ENCODE assay signal across 8 cellular contexts in the genomic region with DNA sequence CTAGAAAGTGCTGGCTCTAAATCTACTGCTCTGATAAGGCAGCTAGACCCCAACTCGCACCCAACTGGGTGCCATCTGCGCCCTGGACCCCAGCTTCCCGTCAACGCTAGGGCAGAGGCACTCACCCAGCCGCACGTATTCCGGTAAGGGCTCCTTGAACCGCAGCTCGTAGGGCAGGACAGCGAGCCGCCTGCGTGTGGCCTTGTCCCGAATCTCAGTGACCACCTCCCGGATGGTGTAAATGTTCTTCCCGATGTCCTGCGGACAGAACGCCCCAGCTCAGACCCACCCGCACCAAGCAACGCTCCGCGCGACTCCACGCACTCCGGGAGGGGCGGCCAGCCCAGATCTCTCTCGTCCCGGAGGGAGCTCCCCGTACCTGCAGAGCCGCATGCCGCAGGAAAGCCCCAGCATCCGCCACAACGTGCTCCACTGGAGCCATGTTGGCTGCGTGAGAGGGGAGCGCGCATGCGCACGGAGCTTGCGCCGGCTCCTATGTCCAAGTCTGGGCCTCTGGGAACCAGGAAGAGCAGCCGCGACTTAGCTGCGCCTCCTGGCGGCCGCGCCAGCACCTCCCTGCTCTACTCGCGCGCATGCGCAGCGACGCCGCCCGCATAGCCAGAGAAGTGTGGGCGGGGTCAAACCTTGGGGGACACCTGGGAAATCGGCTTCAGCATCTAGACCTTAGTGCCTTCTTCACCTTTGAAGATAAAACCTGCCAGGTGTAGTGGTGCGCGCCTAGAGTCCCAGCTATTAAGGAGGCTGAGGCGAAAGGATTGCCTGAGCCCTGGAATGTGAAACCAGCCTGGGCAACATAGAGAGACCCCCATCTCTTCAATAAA.
DNase-seq lines count a peak whose midpoint lies in the region; ATAC-seq lines count a peak whose summit lies in the region.

Gene NOB1 (minus strand): TSS at position 458 of the 842 bp plus-strand sequence. CDS start 16 bp downstream, at position 442.

- no peaks in the 10 kb centered on the region for H3K9me3 Mint-ChIP-seq in central memory CD8-positive, alpha-beta T cell

- H3K4me1 Mint-ChIP-seq in central memory CD8-positive, alpha-beta T cell = peaks cover 25% of the 10 kb centered on the region

- peak within 1 kb of the TSS; percentile 100 for H3K4me3 Mint-ChIP-seq in central memory CD8-positive, alpha-beta T cell

- no peaks in the 10 kb centered on the region for H3K27me3 Mint-ChIP-seq in central memory CD8-positive, alpha-beta T cell

- peaks cover 31% of the 10 kb centered on the region for H3K36me3 Mint-ChIP-seq in central memory CD8-positive, alpha-beta T cell (ENCODE audit: insufficient read depth)

- ATAC-seq in GM19023 (IDR thresholded peaks at IDR 0.05; ENCODE audit: unreplicated experiment) (peak; percentile 97), HG03280 (IDR thresholded peaks at IDR 0.05; ENCODE audit: unreplicated experiment) (peak; percentile 96)
- ATAC-seq in central memory CD8-positive, alpha-beta T cell (replicated peaks; ENCODE audit: extremely low read depth, poor library complexity, severe bottlenecking) = peak; percentile 97

- peak within 1 kb of the TSS; percentile 99 for H3K27ac Mint-ChIP-seq in central memory CD8-positive, alpha-beta T cell (ENCODE audit: low read depth)

- DNase-seq in AG20443 (ENCODE audit: low spot score) (peak; percentile 99), NCI-H345 treated with DMSO at 0.1 percent for 48 hours (lab: John Stamatoyannopoulos, UW; ENCODE audit: unreplicated experiment) (peak; percentile 73), islet precursor cell (peak; percentile 98)
- DNase-seq in activated CD4-positive, CD25-positive, alpha-beta regulatory T cell treated with anti-CD3 and anti-CD28 coated beads, Interleukin-2, amount 50 U/mL, for 16 hours (ENCODE audit: low read depth, low spot score) = peak; percentile 92
- peak; percentile 94 to 95 for DNase-seq in central memory CD8-positive, alpha-beta T cell (ENCODE audit: low spot score in 2 of 2)
- peak; percentile 93 to 97 (median 95) for DNase-seq in stimulated activated CD4-positive, alpha-beta T cell treated with anti-CD3 and anti-CD28 coated beads, Interleukin-12 subunit alpha, Interleukin-12 subunit beta, amount 100 ng/mL, for 48 hours (ENCODE audit: low read depth in 2 of 3, low spot score in 1 of 3)

Comparison
In these comparisons a context has a peak if more than half of its experiments do, and no peak if none do; other contexts are left out.
1. Peak in every context shown above with its lines: DNase-seq and ATAC-seq.